9 cellular contexts compared by ENCODE assay signal in the genomic region with DNA sequence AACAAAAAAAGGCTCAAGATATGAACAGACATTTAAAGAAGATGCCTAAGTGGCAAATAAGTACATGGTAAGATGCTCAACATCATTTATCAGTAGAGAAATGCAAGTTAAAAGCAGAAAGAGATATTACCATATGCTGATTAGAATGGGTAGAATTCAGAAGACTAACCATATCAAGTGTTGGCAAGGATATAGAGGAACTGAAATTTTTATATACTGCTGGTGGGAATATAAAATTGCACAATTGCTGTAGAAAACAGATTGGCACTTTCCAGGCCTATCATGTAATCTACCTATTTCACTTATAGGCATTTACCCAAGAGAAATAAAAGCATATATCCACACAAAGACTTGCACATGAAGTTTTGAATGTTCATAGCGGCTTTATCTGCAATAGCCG. TPM values are rescaled to one million over a fixed set of nuclear protein-coding genes. Genes with fewer than 3 reads are reported as not detected.
"Had no signal": no experiment of that assay in that cellular context is flagged by ENCODE, and none has a peak within 500 bp of the region (broad histone marks: within the 10 kb centered on the region; RNA-seq: fewer than 3 reads in every experiment).

No MANE protein-coding gene starts in this region.

- DNase-seq: GM23248, GOT3, H7, H9, HCEC 1CT, HFFc6 had no signal

- H3K4me1 ChIP-seq: HAP-1 had no signal

- H3K9me3 Mint-ChIP-seq: GM23338, HFFc6 had no signal

- H3K4me3 Mint-ChIP-seq: GM23338, H9, HFFc6 had no signal

- H3K9me3 ChIP-seq: HAP-1 had no signal

- H3K27ac Mint-ChIP-seq: GM23338, H9, HFFc6 had no signal

- H3K36me3 ChIP-seq: HAP-1 had no signal

- H3K4me3 ChIP-seq: GM23248, GM23338, HAP-1 had no signal

- H3K4me1 Mint-ChIP-seq: GM23338, H9 had no signal

- H3K27ac ChIP-seq: GM23248 had no signal

RNA-seq across cellular contexts. Expression of a gene that starts 17.1 kb away (rescaled TPM):
- total RNA-seq: GM23248, GM23338, H1, H7, HFFc6 had no signal
- polyA plus RNA-seq: GM23248, GM23338 had no signal
